ENCODE assay signal across 1 cellular context in the genomic region with DNA sequence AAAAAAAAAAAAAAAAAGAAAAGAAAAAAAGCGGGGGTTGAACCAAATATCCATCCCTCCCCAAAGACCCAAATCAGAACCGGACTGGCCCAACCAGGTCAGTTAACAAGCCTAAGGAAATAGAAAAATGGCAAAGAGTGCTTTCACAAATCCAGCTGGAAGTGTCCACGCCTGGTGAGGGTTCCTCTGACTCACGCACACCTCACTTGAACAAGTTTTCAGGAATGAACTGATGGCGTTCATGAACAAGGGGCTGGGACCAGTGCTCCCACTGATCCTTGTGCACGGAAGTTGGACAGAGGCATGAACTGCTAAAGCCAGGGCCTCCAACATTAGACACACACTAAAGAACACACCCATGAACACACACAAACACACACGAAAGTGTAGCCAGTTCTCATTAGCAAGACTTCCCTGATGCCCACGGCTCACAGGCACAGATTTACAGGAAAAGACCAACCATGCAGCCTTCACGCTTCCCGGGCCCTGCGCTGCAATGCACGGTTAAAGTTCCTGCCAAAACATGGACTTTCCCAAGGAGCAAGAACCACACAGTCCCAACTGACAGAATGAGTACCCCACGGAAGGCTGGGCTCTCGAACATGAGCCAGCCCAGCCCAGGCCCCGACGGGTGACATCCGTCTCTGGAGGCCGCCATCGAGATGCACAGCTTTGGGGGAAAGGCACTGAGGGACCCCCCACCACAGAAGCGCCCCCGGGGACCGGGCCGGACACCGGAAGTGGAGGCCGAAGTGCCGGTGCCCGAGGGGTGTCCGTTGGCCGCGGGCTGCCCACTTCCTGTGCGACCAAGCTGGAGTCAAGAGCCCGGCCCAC.
TF ChIP-seq lines count a peak whose summit lies in the region.

No MANE protein-coding gene starts in this region.

TF ChIP-seq in K562, 482 proteins besides CTCF, POLR2A, EP300 and RAD21 (continued from another document):
- TF ChIP-seq, protein P1, sequence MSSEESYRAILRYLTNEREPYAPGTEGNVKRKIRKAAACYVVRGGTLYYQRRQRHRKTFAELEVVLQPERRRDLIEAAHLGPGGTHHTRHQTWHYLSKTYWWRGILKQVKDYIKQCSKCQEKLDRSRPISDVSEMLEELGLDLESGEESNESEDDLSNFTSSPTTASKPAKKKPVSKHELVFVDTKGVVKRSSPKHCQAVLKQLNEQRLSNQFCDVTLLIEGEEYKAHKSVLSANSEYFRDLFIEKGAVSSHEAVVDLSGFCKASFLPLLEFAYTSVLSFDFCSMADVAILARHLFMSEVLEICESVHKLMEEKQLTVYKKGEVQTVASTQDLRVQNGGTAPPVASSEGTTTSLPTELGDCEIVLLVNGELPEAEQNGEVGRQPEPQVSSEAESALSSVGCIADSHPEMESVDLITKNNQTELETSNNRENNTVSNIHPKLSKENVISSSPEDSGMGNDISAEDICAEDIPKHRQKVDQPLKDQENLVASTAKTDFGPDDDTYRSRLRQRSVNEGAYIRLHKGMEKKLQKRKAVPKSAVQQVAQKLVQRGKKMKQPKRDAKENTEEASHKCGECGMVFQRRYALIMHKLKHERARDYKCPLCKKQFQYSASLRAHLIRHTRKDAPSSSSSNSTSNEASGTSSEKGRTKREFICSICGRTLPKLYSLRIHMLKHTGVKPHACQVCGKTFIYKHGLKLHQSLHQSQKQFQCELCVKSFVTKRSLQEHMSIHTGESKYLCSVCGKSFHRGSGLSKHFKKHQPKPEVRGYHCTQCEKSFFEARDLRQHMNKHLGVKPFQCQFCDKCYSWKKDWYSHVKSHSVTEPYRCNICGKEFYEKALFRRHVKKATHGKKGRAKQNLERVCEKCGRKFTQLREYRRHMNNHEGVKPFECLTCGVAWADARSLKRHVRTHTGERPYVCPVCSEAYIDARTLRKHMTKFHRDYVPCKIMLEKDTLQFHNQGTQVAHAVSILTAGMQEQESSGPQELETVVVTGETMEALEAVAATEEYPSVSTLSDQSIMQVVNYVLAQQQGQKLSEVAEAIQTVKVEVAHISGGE (CRISPR knock-in tag; IDR thresholded peaks at IDR 0.05): peak in 2 of 3 experiments; percentile 49 to 87; a peak in 3 of 6 replicates
- TF ChIP-seq HMG20A (CRISPR knock-in tag; conservative IDR thresholded peaks at IDR 0.05) (no peak), ZC3H11A (IDR thresholded peaks at IDR 0.05; ENCODE audit: low read depth, low read length) (no peak), ZNF232 (CRISPR knock-in tag; IDR thresholded peaks at IDR 0.05) (no peak), KLF13 (tag; IDR thresholded peaks at IDR 0.05; ENCODE audit: borderline replicate concordance, low read depth) (no peak), NFE2 (IDR thresholded peaks at IDR 0.05; ENCODE audit: low read depth) (no peak), ZNF586 (CRISPR knock-in tag; conservative IDR thresholded peaks at IDR 0.05) (no peak), FOXK2 (conservative IDR thresholded peaks at IDR 0.05 in 1 of 2, IDR thresholded peaks at IDR 0.05 in 1 of 2; ENCODE audit: low read depth in 2 of 2) (no peak), SRSF1 (IDR thresholded peaks at IDR 0.05; ENCODE audit: low read depth, low read length) (no peak), NCOA6 (IDR thresholded peaks at IDR 0.05) (no peak), ASH1L (IDR thresholded peaks at IDR 0.05; ENCODE audit: borderline replicate concordance, low read depth, partially characterized antibody) (no peak), ARNT (IDR thresholded peaks at IDR 0.05) (no peak), ZNF561 (CRISPR knock-in tag; conservative IDR thresholded peaks at IDR 0.05) (no peak), SIN3A (IDR thresholded peaks at IDR 0.05; ENCODE audit: borderline replicate concordance in 2 of 2, control insufficient read depth in 1 of 2, low read depth in 2 of 2, low read length in 2 of 2) (peak in 1 of 2 experiments; percentile 29; a peak in 1 of 4 replicates), MECOM (CRISPR knock-in tag; IDR thresholded peaks at IDR 0.05) (no peak), HNRNPLL (IDR thresholded peaks at IDR 0.05; ENCODE audit: low read depth, low read length, poor library complexity, severe bottlenecking) (no peak), DDX20 (tag; IDR thresholded peaks at IDR 0.05; ENCODE audit: low read depth) (no peak)
- TF ChIP-seq, protein P2, sequence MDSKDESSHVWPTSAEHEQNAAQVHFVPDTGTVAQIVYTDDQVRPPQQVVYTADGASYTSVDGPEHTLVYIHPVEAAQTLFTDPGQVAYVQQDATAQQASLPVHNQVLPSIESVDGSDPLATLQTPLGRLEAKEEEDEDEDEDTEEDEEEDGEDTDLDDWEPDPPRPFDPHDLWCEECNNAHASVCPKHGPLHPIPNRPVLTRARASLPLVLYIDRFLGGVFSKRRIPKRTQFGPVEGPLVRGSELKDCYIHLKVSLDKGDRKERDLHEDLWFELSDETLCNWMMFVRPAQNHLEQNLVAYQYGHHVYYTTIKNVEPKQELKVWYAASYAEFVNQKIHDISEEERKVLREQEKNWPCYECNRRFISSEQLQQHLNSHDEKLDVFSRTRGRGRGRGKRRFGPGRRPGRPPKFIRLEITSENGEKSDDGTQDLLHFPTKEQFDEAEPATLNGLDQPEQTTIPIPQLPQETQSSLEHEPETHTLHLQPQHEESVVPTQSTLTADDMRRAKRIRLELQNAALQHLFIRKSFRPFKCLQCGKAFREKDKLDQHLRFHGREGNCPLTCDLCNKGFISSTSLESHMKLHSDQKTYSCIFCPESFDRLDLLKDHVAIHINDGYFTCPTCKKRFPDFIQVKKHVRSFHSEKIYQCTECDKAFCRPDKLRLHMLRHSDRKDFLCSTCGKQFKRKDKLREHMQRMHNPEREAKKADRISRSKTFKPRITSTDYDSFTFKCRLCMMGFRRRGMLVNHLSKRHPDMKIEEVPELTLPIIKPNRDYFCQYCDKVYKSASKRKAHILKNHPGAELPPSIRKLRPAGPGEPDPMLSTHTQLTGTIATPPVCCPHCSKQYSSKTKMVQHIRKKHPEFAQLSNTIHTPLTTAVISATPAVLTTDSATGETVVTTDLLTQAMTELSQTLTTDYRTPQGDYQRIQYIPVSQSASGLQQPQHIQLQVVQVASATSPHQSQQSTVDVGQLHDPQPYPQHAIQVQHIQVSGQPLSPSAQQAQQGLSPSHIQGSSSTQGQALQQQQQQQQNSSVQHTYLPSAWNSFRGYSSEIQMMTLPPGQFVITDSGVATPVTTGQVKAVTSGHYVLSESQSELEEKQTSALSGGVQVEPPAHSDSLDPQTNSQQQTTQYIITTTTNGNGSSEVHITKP (IDR thresholded peaks at IDR 0.05; ENCODE audit: partially characterized antibody): peak; percentile 9
- TF ChIP-seq, protein P3, sequence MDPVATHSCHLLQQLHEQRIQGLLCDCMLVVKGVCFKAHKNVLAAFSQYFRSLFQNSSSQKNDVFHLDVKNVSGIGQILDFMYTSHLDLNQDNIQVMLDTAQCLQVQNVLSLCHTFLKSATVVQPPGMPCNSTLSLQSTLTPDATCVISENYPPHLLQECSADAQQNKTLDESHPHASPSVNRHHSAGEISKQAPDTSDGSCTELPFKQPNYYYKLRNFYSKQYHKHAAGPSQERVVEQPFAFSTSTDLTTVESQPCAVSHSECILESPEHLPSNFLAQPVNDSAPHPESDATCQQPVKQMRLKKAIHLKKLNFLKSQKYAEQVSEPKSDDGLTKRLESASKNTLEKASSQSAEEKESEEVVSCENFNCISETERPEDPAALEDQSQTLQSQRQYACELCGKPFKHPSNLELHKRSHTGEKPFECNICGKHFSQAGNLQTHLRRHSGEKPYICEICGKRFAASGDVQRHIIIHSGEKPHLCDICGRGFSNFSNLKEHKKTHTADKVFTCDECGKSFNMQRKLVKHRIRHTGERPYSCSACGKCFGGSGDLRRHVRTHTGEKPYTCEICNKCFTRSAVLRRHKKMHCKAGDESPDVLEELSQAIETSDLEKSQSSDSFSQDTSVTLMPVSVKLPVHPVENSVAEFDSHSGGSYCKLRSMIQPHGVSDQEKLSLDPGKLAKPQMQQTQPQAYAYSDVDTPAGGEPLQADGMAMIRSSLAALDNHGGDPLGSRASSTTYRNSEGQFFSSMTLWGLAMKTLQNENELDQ (CRISPR knock-in tag; IDR thresholded peaks at IDR 0.05; ENCODE audit: borderline replicate concordance): no peak
- TF ChIP-seq, protein P4, sequence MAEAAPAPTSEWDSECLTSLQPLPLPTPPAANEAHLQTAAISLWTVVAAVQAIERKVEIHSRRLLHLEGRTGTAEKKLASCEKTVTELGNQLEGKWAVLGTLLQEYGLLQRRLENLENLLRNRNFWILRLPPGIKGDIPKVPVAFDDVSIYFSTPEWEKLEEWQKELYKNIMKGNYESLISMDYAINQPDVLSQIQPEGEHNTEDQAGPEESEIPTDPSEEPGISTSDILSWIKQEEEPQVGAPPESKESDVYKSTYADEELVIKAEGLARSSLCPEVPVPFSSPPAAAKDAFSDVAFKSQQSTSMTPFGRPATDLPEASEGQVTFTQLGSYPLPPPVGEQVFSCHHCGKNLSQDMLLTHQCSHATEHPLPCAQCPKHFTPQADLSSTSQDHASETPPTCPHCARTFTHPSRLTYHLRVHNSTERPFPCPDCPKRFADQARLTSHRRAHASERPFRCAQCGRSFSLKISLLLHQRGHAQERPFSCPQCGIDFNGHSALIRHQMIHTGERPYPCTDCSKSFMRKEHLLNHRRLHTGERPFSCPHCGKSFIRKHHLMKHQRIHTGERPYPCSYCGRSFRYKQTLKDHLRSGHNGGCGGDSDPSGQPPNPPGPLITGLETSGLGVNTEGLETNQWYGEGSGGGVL (CRISPR knock-in tag; IDR thresholded peaks at IDR 0.05): no peak
TF ChIP-seq in K562: peak in this region for 21.
